In genomic region chr1:119674110-119674509, GRCh38 we compare ENCODE assay signal across 1 cellular context.
TF ChIP-seq lines count a peak whose summit lies in the region.

No MANE protein-coding gene starts in this region.

TF ChIP-seq in K562, 482 proteins besides CTCF, POLR2A, EP300 and RAD21:
- TF ChIP-seq FOXJ2 (tag; IDR thresholded peaks at IDR 0.05) (no peak), ATF1 (CRISPR knock-in tag; IDR thresholded peaks at IDR 0.05) (no peak), ATF1 (tag; IDR thresholded peaks at IDR 0.05) (no peak), TRIM25 (IDR thresholded peaks at IDR 0.05; ENCODE audit: borderline replicate concordance) (no peak), MBD2 (IDR thresholded peaks at IDR 0.05; ENCODE audit: borderline replicate concordance, low read depth) (no peak), PKNOX1 (IDR thresholded peaks at IDR 0.05) (no peak), SMARCE1 (IDR thresholded peaks at IDR 0.05) (peak; percentile 12; the same call in 1 of the 2 replicates), HMG20B (CRISPR knock-in tag; IDR thresholded peaks at IDR 0.05) (no peak), SP2 (IDR thresholded peaks at IDR 0.05; ENCODE audit: extremely low read depth, low read depth, low read length, poor library complexity, severe bottlenecking) (no peak), ILK (tag; IDR thresholded peaks at IDR 0.05; ENCODE audit: borderline replicate concordance, low read depth) (no peak), L3MBTL2 (IDR thresholded peaks at IDR 0.05) (no peak), JUND (IDR thresholded peaks at IDR 0.05; ENCODE audit: borderline replicate concordance, low read depth, low read length) (peak; percentile 73), JUND (tag; IDR thresholded peaks at IDR 0.05; ENCODE audit: borderline replicate concordance, low read depth, low read length) (peak; percentile 58; the same call in 1 of the 3 replicates), ZNF124 (CRISPR knock-in tag; IDR thresholded peaks at IDR 0.05) (no peak), ATF3 (IDR thresholded peaks at IDR 0.05) (0 out of 2 replicates have a peak, but pooled peaks have one; percentile 11), ATF3 (CRISPR knock-in tag; conservative IDR thresholded peaks at IDR 0.05) (no peak), CBX3 (IDR thresholded peaks at IDR 0.05; ENCODE audit: borderline replicate concordance in 1 of 2, low read length in 2 of 2) (no peak), HDAC3 (IDR thresholded peaks at IDR 0.05; ENCODE audit: borderline replicate concordance, partially characterized antibody) (no peak), CEBPG (CRISPR knock-in tag; IDR thresholded peaks at IDR 0.05) (no peak), CEBPG (tag; conservative IDR thresholded peaks at IDR 0.05 in 1 of 2, IDR thresholded peaks at IDR 0.05 in 1 of 2) (no peak), SAFB2 (IDR thresholded peaks at IDR 0.05; ENCODE audit: borderline replicate concordance, low read depth, low read length, severe bottlenecking) (no peak), ELF2 (CRISPR knock-in tag; IDR thresholded peaks at IDR 0.05) (no peak), SPI1 (IDR thresholded peaks at IDR 0.05; ENCODE audit: borderline replicate concordance, low read depth, low read length) (no peak), NFRKB (IDR thresholded peaks at IDR 0.05; ENCODE audit: low read depth) (no peak), FOSL1 (tag; conservative IDR thresholded peaks at IDR 0.05) (peak; percentile 86), ZC3H8 (IDR thresholded peaks at IDR 0.05) (no peak), DPF2 (IDR thresholded peaks at IDR 0.05) (peak; percentile 19; the same call in 1 of the 2 replicates), JUN (IDR thresholded peaks at IDR 0.05; ENCODE audit: borderline replicate concordance, low read depth, low read length) (0 out of 2 replicates have a peak, but pooled peaks have one; percentile 24), JUN (CRISPR knock-in tag; IDR thresholded peaks at IDR 0.05; ENCODE audit: borderline replicate concordance) (no peak), GTF2E2 (tag; IDR thresholded peaks at IDR 0.05) (peak; percentile 24; the same call in 1 of the 2 replicates), ZNF780A (CRISPR knock-in tag; IDR thresholded peaks at IDR 0.05) (no peak), NRF1 (conservative IDR thresholded peaks at IDR 0.05 in 1 of 2, IDR thresholded peaks at IDR 0.05 in 1 of 2) (no peak), SRSF1 (IDR thresholded peaks at IDR 0.05; ENCODE audit: low read depth, low read length) (no peak), ARNT (IDR thresholded peaks at IDR 0.05) (no peak), SMARCC2 (IDR thresholded peaks at IDR 0.05; ENCODE audit: low read depth) (no peak)
- TF ChIP-seq, protein P1, sequence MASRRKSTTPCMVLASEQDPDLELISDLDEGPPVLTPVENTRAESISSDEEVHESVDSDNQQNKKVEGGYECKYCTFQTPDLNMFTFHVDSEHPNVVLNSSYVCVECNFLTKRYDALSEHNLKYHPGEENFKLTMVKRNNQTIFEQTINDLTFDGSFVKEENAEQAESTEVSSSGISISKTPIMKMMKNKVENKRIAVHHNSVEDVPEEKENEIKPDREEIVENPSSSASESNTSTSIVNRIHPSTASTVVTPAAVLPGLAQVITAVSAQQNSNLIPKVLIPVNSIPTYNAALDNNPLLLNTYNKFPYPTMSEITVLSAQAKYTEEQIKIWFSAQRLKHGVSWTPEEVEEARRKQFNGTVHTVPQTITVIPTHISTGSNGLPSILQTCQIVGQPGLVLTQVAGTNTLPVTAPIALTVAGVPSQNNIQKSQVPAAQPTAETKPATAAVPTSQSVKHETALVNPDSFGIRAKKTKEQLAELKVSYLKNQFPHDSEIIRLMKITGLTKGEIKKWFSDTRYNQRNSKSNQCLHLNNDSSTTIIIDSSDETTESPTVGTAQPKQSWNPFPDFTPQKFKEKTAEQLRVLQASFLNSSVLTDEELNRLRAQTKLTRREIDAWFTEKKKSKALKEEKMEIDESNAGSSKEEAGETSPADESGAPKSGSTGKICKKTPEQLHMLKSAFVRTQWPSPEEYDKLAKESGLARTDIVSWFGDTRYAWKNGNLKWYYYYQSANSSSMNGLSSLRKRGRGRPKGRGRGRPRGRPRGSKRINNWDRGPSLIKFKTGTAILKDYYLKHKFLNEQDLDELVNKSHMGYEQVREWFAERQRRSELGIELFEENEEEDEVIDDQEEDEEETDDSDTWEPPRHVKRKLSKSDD (conservative IDR thresholded peaks at IDR 0.05; ENCODE audit: low read length): no peak
- TF ChIP-seq, protein P2, sequence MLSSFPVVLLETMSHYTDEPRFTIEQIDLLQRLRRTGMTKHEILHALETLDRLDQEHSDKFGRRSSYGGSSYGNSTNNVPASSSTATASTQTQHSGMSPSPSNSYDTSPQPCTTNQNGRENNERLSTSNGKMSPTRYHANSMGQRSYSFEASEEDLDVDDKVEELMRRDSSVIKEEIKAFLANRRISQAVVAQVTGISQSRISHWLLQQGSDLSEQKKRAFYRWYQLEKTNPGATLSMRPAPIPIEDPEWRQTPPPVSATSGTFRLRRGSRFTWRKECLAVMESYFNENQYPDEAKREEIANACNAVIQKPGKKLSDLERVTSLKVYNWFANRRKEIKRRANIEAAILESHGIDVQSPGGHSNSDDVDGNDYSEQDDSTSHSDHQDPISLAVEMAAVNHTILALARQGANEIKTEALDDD (IDR thresholded peaks at IDR 0.05): peak; percentile 92
- TF ChIP-seq, protein P3, sequence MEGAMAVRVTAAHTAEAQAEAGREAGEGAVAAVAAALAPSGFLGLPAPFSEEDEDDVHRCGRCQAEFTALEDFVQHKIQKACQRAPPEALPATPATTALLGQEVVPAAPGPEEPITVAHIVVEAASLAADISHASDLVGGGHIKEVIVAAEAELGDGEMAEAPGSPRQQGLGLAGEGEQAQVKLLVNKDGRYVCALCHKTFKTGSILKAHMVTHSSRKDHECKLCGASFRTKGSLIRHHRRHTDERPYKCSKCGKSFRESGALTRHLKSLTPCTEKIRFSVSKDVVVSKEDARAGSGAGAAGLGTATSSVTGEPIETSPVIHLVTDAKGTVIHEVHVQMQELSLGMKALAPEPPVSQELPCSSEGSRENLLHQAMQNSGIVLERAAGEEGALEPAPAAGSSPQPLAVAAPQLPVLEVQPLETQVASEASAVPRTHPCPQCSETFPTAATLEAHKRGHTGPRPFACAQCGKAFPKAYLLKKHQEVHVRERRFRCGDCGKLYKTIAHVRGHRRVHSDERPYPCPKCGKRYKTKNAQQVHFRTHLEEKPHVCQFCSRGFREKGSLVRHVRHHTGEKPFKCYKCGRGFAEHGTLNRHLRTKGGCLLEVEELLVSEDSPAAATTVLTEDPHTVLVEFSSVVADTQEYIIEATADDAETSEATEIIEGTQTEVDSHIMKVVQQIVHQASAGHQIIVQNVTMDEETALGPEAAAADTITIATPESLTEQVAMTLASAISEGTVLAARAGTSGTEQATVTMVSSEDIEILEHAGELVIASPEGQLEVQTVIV (CRISPR knock-in tag; IDR thresholded peaks at IDR 0.05; ENCODE audit: borderline replicate concordance): no peak
- TF ChIP-seq, protein P4, sequence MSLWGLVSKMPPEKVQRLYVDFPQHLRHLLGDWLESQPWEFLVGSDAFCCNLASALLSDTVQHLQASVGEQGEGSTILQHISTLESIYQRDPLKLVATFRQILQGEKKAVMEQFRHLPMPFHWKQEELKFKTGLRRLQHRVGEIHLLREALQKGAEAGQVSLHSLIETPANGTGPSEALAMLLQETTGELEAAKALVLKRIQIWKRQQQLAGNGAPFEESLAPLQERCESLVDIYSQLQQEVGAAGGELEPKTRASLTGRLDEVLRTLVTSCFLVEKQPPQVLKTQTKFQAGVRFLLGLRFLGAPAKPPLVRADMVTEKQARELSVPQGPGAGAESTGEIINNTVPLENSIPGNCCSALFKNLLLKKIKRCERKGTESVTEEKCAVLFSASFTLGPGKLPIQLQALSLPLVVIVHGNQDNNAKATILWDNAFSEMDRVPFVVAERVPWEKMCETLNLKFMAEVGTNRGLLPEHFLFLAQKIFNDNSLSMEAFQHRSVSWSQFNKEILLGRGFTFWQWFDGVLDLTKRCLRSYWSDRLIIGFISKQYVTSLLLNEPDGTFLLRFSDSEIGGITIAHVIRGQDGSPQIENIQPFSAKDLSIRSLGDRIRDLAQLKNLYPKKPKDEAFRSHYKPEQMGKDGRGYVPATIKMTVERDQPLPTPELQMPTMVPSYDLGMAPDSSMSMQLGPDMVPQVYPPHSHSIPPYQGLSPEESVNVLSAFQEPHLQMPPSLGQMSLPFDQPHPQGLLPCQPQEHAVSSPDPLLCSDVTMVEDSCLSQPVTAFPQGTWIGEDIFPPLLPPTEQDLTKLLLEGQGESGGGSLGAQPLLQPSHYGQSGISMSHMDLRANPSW (CRISPR knock-in tag; IDR thresholded peaks at IDR 0.05): no peak
